Comparison of ENCODE assay signal across 10 cellular contexts in the genomic region with DNA sequence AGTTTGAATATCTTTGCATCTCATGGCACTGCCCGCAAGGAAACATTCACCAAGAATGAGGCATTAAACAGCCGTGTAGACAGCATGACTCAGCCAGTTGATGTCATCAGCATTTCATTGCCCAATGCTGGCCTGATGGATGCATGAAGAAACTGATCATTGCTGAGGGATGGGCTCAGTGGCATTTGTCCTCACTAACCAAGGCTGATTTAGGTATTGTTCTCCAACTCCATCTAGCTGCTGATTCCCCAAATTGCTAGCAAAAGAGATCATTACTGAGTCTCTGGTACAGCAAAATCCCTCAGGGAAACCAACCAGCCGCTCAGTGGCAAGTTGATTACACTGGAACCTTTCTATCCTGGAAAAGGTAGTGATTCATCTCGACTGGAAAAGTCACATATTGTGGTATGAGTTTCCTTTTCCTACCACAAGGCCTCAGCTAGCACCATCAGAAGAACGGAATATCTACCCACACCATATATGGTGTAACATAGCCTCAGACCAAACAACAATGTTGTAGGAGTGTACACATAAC.
DNase-seq lines count a peak whose midpoint lies in the region; ATAC-seq and TF ChIP-seq lines count a peak whose summit lies in the region.
"Had no signal": no experiment of that assay in that cellular context is flagged by ENCODE, and none has a peak within 500 bp of the region (broad histone marks: within the 10 kb centered on the region; RNA-seq: fewer than 3 reads in every experiment).

No MANE protein-coding gene starts in this region.

- H3K9me3 Mint-ChIP-seq in WTC11 = no peaks in the 10 kb centered on the region
- H3K9me3 Mint-ChIP-seq: central memory CD8-positive, alpha-beta T cell; T-helper 1 cell treated with Interleukin-12 subunit alpha and Interleukin-12 subunit beta and Interleukin-4 antibody, amounts not matched to agents 30 μg/mL and 1 μg/mL, for 36 hours had no signal

- peak; percentile 58 for TF ChIP-seq RAD21 in IMR-90 (IDR thresholded peaks at IDR 0.05; ENCODE audit: low read length)

- peak; percentile 82 for DNase-seq in COLO829 (ENCODE audit: low spot score)
- DNase-seq in IMR-90 = peak; percentile 93
- peak; percentile 12 for DNase-seq in WTC11 (ENCODE audit: low spot score)
- peak; percentile 82 for DNase-seq in islet precursor cell
- no peak for DNase-seq in cerebellum (ENCODE audit: low spot score)
- no peak for DNase-seq in HUDEP-2 (lab: John Stamatoyannopoulos, UW; ENCODE audit: unreplicated experiment in 76 of 76)
- no peak for DNase-seq in NCI-H1092 treated with DMSO at 0.1 percent for 48 hours (lab: John Stamatoyannopoulos, UW)
- no peak for DNase-seq in NCI-H526 treated with DMSO at 0.1 percent for 48 hours (lab: John Stamatoyannopoulos, UW)

- dilution Hi-C loops in IMR-90 (cut with HindIII; ENCODE audit: low sequenced_read_pairs, unreplicated experiment) = no loop called here

- H3K23ac ChIP-seq in IMR-90 (ENCODE audit: low read depth, low read length) = no peak overlapping the region

- no peaks in the 10 kb centered on the region for H3K36me3 Mint-ChIP-seq in WTC11

- no peak overlapping the region for H3K4me2 ChIP-seq in IMR-90 (ENCODE audit: low read depth, low read length)

- no peaks in the 10 kb centered on the region for H3K79me1 ChIP-seq in IMR-90 (ENCODE audit: low read depth in 1 of 2, low read length in 2 of 2)

- no CpG with 5 or more reads among the region's 5 CpGs for whole genome bisulfite sequencing in IMR-90 (ENCODE audit: extremely low coverage in 2 of 2, insufficient read length in 1 of 2), 2 experiments

- no peaks in the 10 kb centered on the region for H4K20me1 ChIP-seq in IMR-90 (ENCODE audit: insufficient read depth, low read length)

- H2BK120ac ChIP-seq in IMR-90 (ENCODE audit: low read depth, low read length) = peak overlapping the region; percentile 17

- H3K4me1 ChIP-seq in IMR-90 (ENCODE audit: control insufficient read depth, insufficient read depth, low read length) = peaks cover 3% of the 10 kb centered on the region; the same call in 1 of the 2 replicates

- H3K9ac ChIP-seq in IMR-90 (ENCODE audit: low read depth, low read length) = no peak overlapping the region

- 0 out of 2 replicates have a peak, but pooled peaks cover 4% of the 10 kb centered on the region for H3K9me1 ChIP-seq in IMR-90 (ENCODE audit: insufficient read depth, low read length)

- TF ChIP-seq CTCF in IMR-90 (conservative IDR thresholded peaks at IDR 0.05; ENCODE audit: low read depth, low read length) (peak; percentile 48), WTC11 (IDR thresholded peaks at IDR 0.05) (no peak)

- H3K4me3 Mint-ChIP-seq in WTC11 = no peak overlapping the region
- H3K4me3 Mint-ChIP-seq: central memory CD8-positive, alpha-beta T cell; T-helper 1 cell treated with Interleukin-12 subunit alpha and Interleukin-12 subunit beta and Interleukin-4 antibody, amounts not matched to agents 30 μg/mL and 1 μg/mL, for 36 hours had no signal

- TF ChIP-seq POLR2A in IMR-90 (IDR thresholded peaks at IDR 0.05; ENCODE audit: low read depth, low read length) = no peak

- ATAC-seq in IMR-90 (ENCODE audit: low read depth) (peak; percentile 92), WTC11 (peak; percentile 90)

- no peak overlapping the region for H3K14ac ChIP-seq in IMR-90 (replicated peaks; ENCODE audit: low read depth, low read length)

- H3K27ac ChIP-seq in IMR-90 (ENCODE audit: insufficient read depth, low read length) = no peak overlapping the region

- H3K9me3 ChIP-seq in IMR-90 (ENCODE audit: control insufficient read depth, insufficient read depth, low read length) = no peaks in the 10 kb centered on the region

- H4K5ac ChIP-seq in IMR-90 (ENCODE audit: low read depth, low read length) = no peak overlapping the region

- H3K27me3 ChIP-seq in IMR-90 (ENCODE audit: control insufficient read depth, insufficient read depth, low read length) = no peaks in the 10 kb centered on the region

- peak overlapping the region; percentile 75; the same call in 1 of the 2 replicates for H2BK20ac ChIP-seq in IMR-90 (ENCODE audit: low read depth, low read length)

- H2AK9ac ChIP-seq in IMR-90 (replicated peaks; ENCODE audit: low read depth, low read length, poor library complexity) = no peak overlapping the region

- 0 out of 2 replicates have a peak overlapping the region, but pooled peaks have one; percentile 6 for H3K4ac ChIP-seq in IMR-90 (ENCODE audit: low read depth, low read length)

- H2BK5ac ChIP-seq in IMR-90 (ENCODE audit: low read depth, low read length, poor library complexity, severe bottlenecking) = peak overlapping the region; percentile 73

- H2AK5ac ChIP-seq in IMR-90 (ENCODE audit: low read depth, low read length) = no peak overlapping the region

- H3K36me3 ChIP-seq in IMR-90 (ENCODE audit: control insufficient read depth, insufficient read depth, low read length) = no peaks in the 10 kb centered on the region

- peak overlapping the region; percentile 13; the same call in 1 of the 2 replicates for H3K27ac Mint-ChIP-seq in WTC11
- H3K27ac Mint-ChIP-seq: T-helper 1 cell treated with Interleukin-12 subunit alpha and Interleukin-12 subunit beta and Interleukin-4 antibody, amounts not matched to agents 30 μg/mL and 1 μg/mL, for 36 hours had no signal

- CTCF ChIA-PET in IMR-90 (lab: Yijun Ruan, JAX) (interaction anchor here (0.6 kb wide), 1 partner anchor 52 kb away, joined by 4 read pairs; no protein-coding TSS in a partner anchor), WTC11 (lab: Charles Lee) (interaction anchor here (0.5 to 1.7 kb wide), 4 partner anchors 14 to 347 kb away, joined by 3 to 4 read pairs (median 4); no protein-coding TSS in a partner anchor)

- H4K8ac ChIP-seq in IMR-90 (ENCODE audit: low read depth in 2 of 2, low read length in 2 of 2) = no peak overlapping the region; a peak in 1 of 4 replicates

- H3K18ac ChIP-seq in IMR-90 (ENCODE audit: low read depth, low read length) = no peak overlapping the region; the same call in 1 of the 2 replicates

- no peak overlapping the region for H3K4me3 ChIP-seq in IMR-90 (ENCODE audit: insufficient read depth, low read depth, low read length)

- no peak overlapping the region for H3K56ac ChIP-seq in IMR-90 (ENCODE audit: extremely low read depth, insufficient read depth, low read length)

- peak overlapping the region; percentile 2 for H2AFZ ChIP-seq in IMR-90 (replicated peaks; ENCODE audit: low read length, poor library complexity)

- POLR2A ChIA-PET in IMR-90 (lab: Charles Lee; ENCODE audit: unreplicated experiment) (no interaction called here), WTC11 (lab: Charles Lee) (no interaction called here)

- peaks cover 10% of the 10 kb centered on the region for H3K4me1 Mint-ChIP-seq in WTC11
- H3K4me1 Mint-ChIP-seq: central memory CD8-positive, alpha-beta T cell had no signal

- no TSS peak for BruUV-seq in IMR-90 (replicated peaks; lab: Mats Ljungman, UMichigan)

- no peak overlapping the region for H4K91ac ChIP-seq in IMR-90 (ENCODE audit: insufficient read depth, low read depth, low read length)

- intact Hi-C loops in IMR-90 (cut with micrococcal nuclease) = loop anchor here (1.0 to 10.0 kb wide), 3 partner anchors 220 to 348 kb away; no protein-coding TSS in a partner anchor

- in situ Hi-C loops in IMR-90 (cut with MboI; ENCODE audit: low sequenced_read_pairs) = no loop called here

- no peak overlapping the region; the same call in 2 of the 3 replicates for H2BK15ac ChIP-seq in IMR-90 (ENCODE audit: low read depth, low read length)

- no peaks in the 10 kb centered on the region for H3K27me3 Mint-ChIP-seq in WTC11 (ENCODE audit: low read depth)
- H3K27me3 Mint-ChIP-seq: central memory CD8-positive, alpha-beta T cell had no signal

TF ChIP-seq in IMR-90, 13 proteins besides CTCF, POLR2A, EP300 and RAD21 (continues in another document):
- TF ChIP-seq, protein P1, sequence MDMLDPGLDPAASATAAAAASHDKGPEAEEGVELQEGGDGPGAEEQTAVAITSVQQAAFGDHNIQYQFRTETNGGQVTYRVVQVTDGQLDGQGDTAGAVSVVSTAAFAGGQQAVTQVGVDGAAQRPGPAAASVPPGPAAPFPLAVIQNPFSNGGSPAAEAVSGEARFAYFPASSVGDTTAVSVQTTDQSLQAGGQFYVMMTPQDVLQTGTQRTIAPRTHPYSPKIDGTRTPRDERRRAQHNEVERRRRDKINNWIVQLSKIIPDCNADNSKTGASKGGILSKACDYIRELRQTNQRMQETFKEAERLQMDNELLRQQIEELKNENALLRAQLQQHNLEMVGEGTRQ (IDR thresholded peaks at IDR 0.05; ENCODE audit: low read depth, low read length) = no peak; the same call in 1 of the 2 replicates
- 0 out of 2 replicates have a peak, but pooled peaks have one; percentile 5 for TF ChIP-seq BHLHE40 (IDR thresholded peaks at IDR 0.05; ENCODE audit: low read depth, low read length)
- TF ChIP-seq RCOR1 (IDR thresholded peaks at IDR 0.05; ENCODE audit: insufficient replicate concordance, low read length) = no peak
- TF ChIP-seq SMC3 (IDR thresholded peaks at IDR 0.05; ENCODE audit: low read depth, low read length) = peak; percentile 48
- peak; percentile 93 for TF ChIP-seq FOS (IDR thresholded peaks at IDR 0.05; ENCODE audit: low read depth, low read length)
- TF ChIP-seq MAZ (IDR thresholded peaks at IDR 0.05; ENCODE audit: borderline replicate concordance, low read depth, low read length) = no peak
- peak; percentile 26; the same call in 1 of the 2 replicates for TF ChIP-seq MAFK (IDR thresholded peaks at IDR 0.05; ENCODE audit: low read depth, low read length)
- TF ChIP-seq MXI1 (IDR thresholded peaks at IDR 0.05; ENCODE audit: borderline replicate concordance, low read depth, low read length) = no peak

TF ChIP-seq in WTC11, 78 proteins besides CTCF, POLR2A, EP300 and RAD21:
- no peak for TF ChIP-seq ZNF138 (CRISPR knock-in tag; conservative IDR thresholded peaks at IDR 0.05)
TF ChIP-seq in WTC11: peak in this region for 0.

Comparison
In these comparisons a context has a peak if more than half of its experiments do, and no peak if none do; other contexts are left out.
1. DNase-seq: peak in COLO829 (single experiment), IMR-90 (single experiment), WTC11 (single experiment) and islet precursor cell (single experiment); none in cerebellum (single experiment), HUDEP-2 (0 of 76), NCI-H1092 treated with DMSO at 0.1 percent for 48 hours (single experiment) and NCI-H526 treated with DMSO at 0.1 percent for 48 hours (single experiment).